Comparison of ENCODE assay signal across 8 cellular contexts in the genomic region with DNA sequence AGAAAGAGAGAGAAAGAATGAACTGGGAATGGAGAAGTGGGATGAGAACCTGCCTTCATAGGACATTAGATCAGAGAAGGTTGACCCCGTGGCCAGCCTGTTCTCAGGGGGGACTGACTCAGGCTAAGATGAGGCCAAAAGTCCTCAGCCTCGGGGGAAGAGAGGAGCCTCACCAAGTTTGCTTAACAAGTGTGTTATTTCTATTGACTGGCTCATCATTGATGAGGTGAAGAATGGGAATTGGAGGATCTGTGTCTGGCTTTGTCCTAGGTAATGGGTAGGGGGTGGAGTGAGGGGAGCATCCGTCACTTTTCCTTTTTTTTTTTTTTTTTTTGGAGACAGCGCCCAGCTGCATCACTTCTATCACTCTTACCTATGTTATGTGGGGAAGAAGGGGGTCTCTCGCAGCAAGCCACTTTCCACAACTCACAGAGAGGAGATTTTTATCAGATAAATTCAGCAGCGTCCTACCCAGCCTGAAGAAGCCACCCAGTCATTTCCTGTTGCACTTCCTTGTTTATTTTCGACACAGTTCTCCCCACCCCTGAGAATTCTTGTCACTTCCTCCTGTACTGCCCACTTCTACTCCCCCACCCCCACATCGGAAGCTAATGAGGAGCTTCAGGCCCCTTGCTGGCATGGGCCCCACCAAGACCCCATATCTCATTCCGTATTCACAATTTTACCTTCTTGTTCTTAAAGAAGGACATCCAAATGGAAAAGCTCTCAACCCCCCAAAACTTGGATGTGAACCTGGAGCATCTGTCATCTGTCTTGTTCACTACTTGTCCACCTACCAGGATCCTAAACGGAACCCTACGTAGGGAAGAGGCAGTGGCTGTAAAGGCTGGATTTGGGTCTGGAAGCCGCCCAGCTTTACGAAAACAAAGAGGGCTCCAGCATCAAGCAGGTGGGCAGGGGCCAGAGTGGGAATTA. TPM values are rescaled to one million over a fixed set of nuclear protein-coding genes. Genes with fewer than 3 reads are reported as not detected.
DNase-seq lines count a peak whose midpoint lies in the region; ATAC-seq and TF ChIP-seq lines count a peak whose summit lies in the region.

No MANE protein-coding gene starts in this region.

- H3K9me3 ChIP-seq in DND-41 (ENCODE audit: insufficient read depth, low read length, severe bottlenecking) = no peaks in the 10 kb centered on the region
- no peaks in the 10 kb centered on the region for H3K9me3 ChIP-seq in BE2C

- TF ChIP-seq CTCF in DND-41 (IDR thresholded peaks at IDR 0.05; ENCODE audit: borderline replicate concordance, extremely low read depth, low read length, poor library complexity, severe bottlenecking) (no peak), BE2C (IDR thresholded peaks at IDR 0.05; ENCODE audit: low read depth, low read length) (no peak), glutamatergic neuron (IDR thresholded peaks at IDR 0.05; ENCODE audit: partially characterized antibody, unreplicated experiment) (no peak)

- H3K9me3 Mint-ChIP-seq in glutamatergic neuron (ENCODE audit: unreplicated experiment) = peaks cover 8% of the 10 kb centered on the region

- H3K4me1 ChIP-seq in DND-41 (ENCODE audit: insufficient read depth, low read length) (peaks cover 50% of the 10 kb centered on the region), BE2C (no peaks in the 10 kb centered on the region)

- peak overlapping the region; percentile 69 for H3K4me2 ChIP-seq in DND-41 (ENCODE audit: insufficient read depth, low read length)

- peak; percentile 77 for DNase-seq in DND-41
- peak; percentile 39 for DNase-seq in activated CD8-positive, alpha-beta memory T cell treated with anti-CD3 and anti-CD28 coated beads, Interleukin-2, amount 50 U/mL, for 4 hours
- DNase-seq in left lobe of liver (ENCODE audit: low spot score) = peak; percentile 32
- no peak for DNase-seq in D341Med (ENCODE audit: low spot score)
- no peak for DNase-seq in BE2C
- DNase-seq in glutamatergic neuron = no peak

- H4K20me1 ChIP-seq in DND-41 (ENCODE audit: insufficient read depth, low read length) = peaks cover 5% of the 10 kb centered on the region; the same call in 1 of the 2 replicates

- no peaks in the 10 kb centered on the region for H3K27me3 ChIP-seq in DND-41 (ENCODE audit: insufficient read depth, low read length, poor library complexity)
- no peaks in the 10 kb centered on the region for H3K27me3 ChIP-seq in BE2C

- no peak overlapping the region for H3K4me3 Mint-ChIP-seq in glutamatergic neuron (ENCODE audit: unreplicated experiment)

- peaks cover 2% of the 10 kb centered on the region for H3K4me1 Mint-ChIP-seq in glutamatergic neuron (ENCODE audit: low read depth, unreplicated experiment)

- peaks cover 9% of the 10 kb centered on the region for H3K79me2 ChIP-seq in DND-41 (ENCODE audit: insufficient read depth, low read length)

- H3K27ac ChIP-seq in DND-41 (ENCODE audit: low read length) = peak overlapping the region; percentile 79

- no peaks in the 10 kb centered on the region for H3K36me3 Mint-ChIP-seq in glutamatergic neuron (ENCODE audit: unreplicated experiment)

- H3K4me3 ChIP-seq in DND-41 (ENCODE audit: low read depth in 1 of 2, low read length in 2 of 2) (peak overlapping the region in 1 of 2 experiments; percentile 51; a peak in 2 of 4 replicates), BE2C (ENCODE audit: low read depth, low read length) (no peak overlapping the region)

- H3K36me3 ChIP-seq in DND-41 (ENCODE audit: insufficient read depth, low read length) (no peaks in the 10 kb centered on the region), BE2C (no peaks in the 10 kb centered on the region)

- peaks cover 12% of the 10 kb centered on the region for H3K27me3 Mint-ChIP-seq in glutamatergic neuron (ENCODE audit: unreplicated experiment)

- peak overlapping the region; percentile 61 for H2AFZ ChIP-seq in DND-41 (ENCODE audit: low read depth, low read length)

- peak overlapping the region; percentile 39 for H3K9ac ChIP-seq in DND-41 (ENCODE audit: low read depth, low read length)

- peak; percentile 56 for ATAC-seq in DND-41 (ENCODE audit: insufficient read depth, low read depth)
- peak; percentile 13 for ATAC-seq in HG03280 (IDR thresholded peaks at IDR 0.05; ENCODE audit: unreplicated experiment)
- no peak for ATAC-seq in left lobe of liver
- no peak for ATAC-seq in HG03025 (IDR thresholded peaks at IDR 0.05; ENCODE audit: low FRiP score, unreplicated experiment)

- H3K27ac Mint-ChIP-seq in glutamatergic neuron (ENCODE audit: unreplicated experiment) = no peak overlapping the region

RNA-seq across cellular contexts. Expression of gene RNASET2, which starts 2.8 kb away (rescaled TPM):
- 22.3 TPM for total RNA-seq in left lobe of liver
- polyA plus RNA-seq in BE2C (2012; ENCODE audit: insufficient read depth, insufficient read length, low read depth) = 14.1 TPM
- 2.2 TPM for total RNA-seq in glutamatergic neuron (ENCODE audit: unreplicated experiment)

RNA-seq across cellular contexts. Expression of gene CEP43, which starts 40.0 kb away (rescaled TPM):
- total RNA-seq in left lobe of liver = 17.7 TPM
- polyA plus RNA-seq in BE2C (2012; ENCODE audit: insufficient read depth, insufficient read length, low read depth) = 11.8 TPM
- total RNA-seq in glutamatergic neuron (ENCODE audit: unreplicated experiment) = 12.1 TPM

Comparison
In these comparisons a context has a peak if more than half of its experiments do, and no peak if none do; other contexts are left out.
1. ATAC-seq: peak in DND-41 (single experiment) and HG03280 (single experiment); none in left lobe of liver (single experiment) and HG03025 (single experiment).
2. DNase-seq: peak in DND-41 (single experiment), activated CD8-positive, alpha-beta memory T cell treated with anti-CD3 and anti-CD28 coated beads, Interleukin-2, amount 50 U/mL, for 4 hours (single experiment) and left lobe of liver (single experiment); none in D341Med (single experiment), BE2C (single experiment) and glutamatergic neuron (single experiment).